20 cellular contexts compared by ENCODE assay signal in the genomic region with DNA sequence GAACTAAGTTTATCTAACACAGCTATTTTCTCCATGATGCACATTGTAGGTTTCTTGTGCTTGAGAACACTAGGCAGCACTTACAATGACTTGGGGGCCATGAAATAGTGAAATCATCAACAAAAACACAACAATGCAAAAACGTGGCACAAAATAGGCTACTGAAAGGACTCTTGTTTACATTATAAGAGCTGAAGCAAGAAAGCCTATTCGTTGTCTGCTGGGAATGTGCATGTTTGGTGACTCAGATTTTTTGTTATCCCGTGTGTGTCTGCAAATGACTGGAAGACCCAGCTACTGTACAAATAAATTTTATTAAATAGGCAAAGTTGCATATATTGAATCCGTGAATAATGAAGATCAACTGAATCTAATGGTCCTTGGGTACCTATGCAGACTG.
DNase-seq lines count a peak whose midpoint lies in the region; ATAC-seq and TF ChIP-seq lines count a peak whose summit lies in the region.
"Had no signal": no experiment of that assay in that cellular context is flagged by ENCODE, and none has a peak within 500 bp of the region (broad histone marks: within the 10 kb centered on the region; RNA-seq: fewer than 3 reads in every experiment).

No MANE protein-coding gene starts in this region.

- H3K27me3 ChIP-seq in BJ (ENCODE audit: control insufficient read depth, insufficient read depth, low read length) (no peaks in the 10 kb centered on the region), mesenchymal stem cell (ENCODE audit: control insufficient read depth in 1 of 2, insufficient read depth in 1 of 2, low read length in 2 of 2) (no peaks in the 10 kb centered on the region)
- H3K27me3 ChIP-seq: hepatocyte, upper lobe of right lung had no signal

- H3K27ac ChIP-seq in mesenchymal stem cell (ENCODE audit: low read length, poor library complexity, severe bottlenecking), result no peak overlapping the region
- H3K27ac ChIP-seq: hepatocyte, upper lobe of right lung had no signal

- H3K4ac ChIP-seq in mesenchymal stem cell (ENCODE audit: low read depth in 1 of 2, low read length in 2 of 2), result no peak overlapping the region

- H3K9me3 ChIP-seq in mesenchymal stem cell (ENCODE audit: control insufficient read depth, low read length), result no peaks in the 10 kb centered on the region
- H3K9me3 ChIP-seq: upper lobe of right lung had no signal

- no peak overlapping the region for H4K91ac ChIP-seq in mesenchymal stem cell (ENCODE audit: low read length)

- DNase-seq in BJ (ENCODE audit: low read depth) (peak; percentile 48), M059J (ENCODE audit: low read depth) (peak; percentile 85), choroid plexus epithelial cell (ENCODE audit: low read depth) (peak; percentile 88), mesenchymal stem cell (peak; percentile 89), NCI-H524 (lab: John Stamatoyannopoulos, UW) (no peak)
- DNase-seq in stimulated activated CD4-positive, alpha-beta T cell treated with anti-CD3 and anti-CD28 coated beads, Interleukin-4, amount 100 ng/mL, for 4 hours, result no peak
- DNase-seq: activated CD4-positive, alpha-beta T cell treated with anti-CD3 and anti-CD28 coated beads for 48 hours; activated T-cell treated with anti-CD3 and anti-CD28 coated beads, Interleukin-2, amount 50 U/mL, for 1 hour; amygdala; CD4-positive, alpha-beta T cell; KBM-7; naive B cell; NCI-H146; NCI-H510A; stimulated activated CD4-positive, alpha-beta T cell treated with anti-CD3 and anti-CD28 coated beads, Interleukin-4, amount 100 ng/mL, for 24 hours; upper lobe of right lung had no signal

- H3K18ac ChIP-seq in mesenchymal stem cell (ENCODE audit: low read depth in 1 of 2, low read length in 2 of 2), result no peak overlapping the region

- no peak for TF ChIP-seq CTCF in BJ (IDR thresholded peaks at IDR 0.05; ENCODE audit: insufficient read depth, low read depth, low read length)
- TF ChIP-seq CTCF in choroid plexus epithelial cell (conservative IDR thresholded peaks at IDR 0.05; ENCODE audit: low read depth, low read length), result no peak

- no peak overlapping the region for H3K4me2 ChIP-seq in mesenchymal stem cell (ENCODE audit: low read length, poor library complexity, severe bottlenecking)
- H3K4me2 ChIP-seq: hepatocyte had no signal

- CTCF ChIA-PET in BJ (lab: Yijun Ruan, JAX), result interaction anchor here (0.6 to 1.3 kb wide), 2 partner anchors 22 to 73 kb away, joined by 3 read pairs; no protein-coding TSS in a partner anchor

- no peak overlapping the region for H2BK15ac ChIP-seq in mesenchymal stem cell (ENCODE audit: low read depth, poor library complexity, severe bottlenecking)

- H2BK5ac ChIP-seq in mesenchymal stem cell (ENCODE audit: low read depth, low read length, poor library complexity, severe bottlenecking), result no peak overlapping the region

- H3K14ac ChIP-seq in mesenchymal stem cell (ENCODE audit: low read length in 2 of 2), result no peak overlapping the region

- H2BK120ac ChIP-seq in mesenchymal stem cell (ENCODE audit: low read depth, low read length), result no peak overlapping the region

- no peak for ATAC-seq in HG03139 (IDR thresholded peaks at IDR 0.05; ENCODE audit: unreplicated experiment)
- ATAC-seq in GM21576 (IDR thresholded peaks at IDR 0.05; ENCODE audit: unreplicated experiment), result no peak
- ATAC-seq: stimulated activated effector memory CD8-positive, alpha-beta T cell treated with anti-CD3 and anti-CD28 coated beads, Interleukin-12 subunit alpha, Interleukin-12 subunit beta, amount 100 ng/mL, for 72 hours; upper lobe of right lung had no signal

- H3K4me1 ChIP-seq in mesenchymal stem cell (ENCODE audit: control insufficient read depth, insufficient read depth, low read depth, low read length), result no peaks in the 10 kb centered on the region
- H3K4me1 ChIP-seq: upper lobe of right lung had no signal

- H3K4me3 ChIP-seq in BJ (ENCODE audit: low read depth, low read length), result no peak overlapping the region
- no peak overlapping the region for H3K4me3 ChIP-seq in choroid plexus epithelial cell (ENCODE audit: low read depth, low read length)
- no peak overlapping the region for H3K4me3 ChIP-seq in mesenchymal stem cell (ENCODE audit: insufficient read depth in 1 of 2, low read depth in 1 of 2, low read length in 2 of 2)
- H3K4me3 ChIP-seq: hepatocyte, upper lobe of right lung had no signal

- H2AFZ ChIP-seq in mesenchymal stem cell (ENCODE audit: low read depth, low read length), result no peak overlapping the region
- H2AFZ ChIP-seq: hepatocyte had no signal

- no peak overlapping the region for H2AK5ac ChIP-seq in mesenchymal stem cell (ENCODE audit: low read length, severe bottlenecking)

- H3K36me3 ChIP-seq in BJ (ENCODE audit: control insufficient read depth, insufficient read depth, low read length) (no peaks in the 10 kb centered on the region), mesenchymal stem cell (ENCODE audit: control insufficient read depth in 1 of 2, insufficient read depth in 2 of 2, low read depth in 1 of 2, low read length in 2 of 2) (peaks cover 0 to 4% of the 10 kb centered on the region in 2 experiments)
- H3K36me3 ChIP-seq: upper lobe of right lung had no signal

- POLR2A ChIA-PET in BJ (lab: Charles Lee), result no interaction called here

- WGBS in mesenchymal stem cell, result 0% methylated on average over 3 of the region's 4 CpGs

- H3K9ac ChIP-seq in mesenchymal stem cell (ENCODE audit: low read length), result no peak overlapping the region

- H4K8ac ChIP-seq in mesenchymal stem cell (ENCODE audit: low read length), result no peak overlapping the region

- H3K79me1 ChIP-seq in mesenchymal stem cell (replicated peaks; ENCODE audit: low read length, poor library complexity, severe bottlenecking), result peaks cover 9% of the 10 kb centered on the region

- no peak overlapping the region for H3K23ac ChIP-seq in mesenchymal stem cell (ENCODE audit: low read length in 2 of 2)

- no peak overlapping the region for H2BK12ac ChIP-seq in mesenchymal stem cell (ENCODE audit: low read length in 2 of 2)

Comparison
In these comparisons a context has a peak if more than half of its experiments do, and no peak if none do; other contexts are left out.
1. DNase-seq: peak in BJ (single experiment), M059J (single experiment), choroid plexus epithelial cell (single experiment) and mesenchymal stem cell (single experiment); none in stimulated activated CD4-positive, alpha-beta T cell treated with anti-CD3 and anti-CD28 coated beads, Interleukin-4, amount 100 ng/mL, for 4 hours (0 of 2) and NCI-H524 (0 of 2).